ENCODE assay signal across 8 cellular contexts in the genomic region with DNA sequence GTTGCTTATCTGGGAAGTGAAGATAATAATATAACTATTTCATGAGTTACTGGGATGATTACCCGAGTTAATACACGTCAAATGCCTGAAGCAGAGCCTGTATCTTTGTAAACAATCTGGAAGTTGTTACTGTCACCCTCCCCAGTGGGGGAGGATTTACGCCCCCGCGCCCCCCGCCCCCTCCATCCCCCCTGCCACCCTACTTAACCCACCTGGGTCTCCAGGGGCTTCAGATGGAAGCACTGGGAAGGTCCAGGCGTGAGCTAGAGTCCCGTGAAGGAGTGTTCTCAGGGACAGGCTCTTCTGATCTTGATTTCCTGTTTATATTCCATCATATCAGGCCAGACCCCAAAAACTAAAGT. TPM values are rescaled to one million over a fixed set of nuclear protein-coding genes. Genes with fewer than 3 reads are reported as not detected.
A peak's percentile ranks its signal among the peaks of the same experiment; 100 is the strongest.
DNase-seq lines count a peak whose midpoint lies in the region; ATAC-seq and TF ChIP-seq lines count a peak whose summit lies in the region.

No MANE protein-coding gene starts in this region.

- H3K36me3 ChIP-seq in right atrium auricular region (peaks cover 6% of the 10 kb centered on the region), mesendoderm (ENCODE audit: control insufficient read depth, insufficient read depth, low read length) (no peaks in the 10 kb centered on the region), vagina (no peaks in the 10 kb centered on the region)

- peak overlapping the region; percentile 8 to 94 for H3K4me3 ChIP-seq in right atrium auricular region
- peak overlapping the region; percentile 53 for H3K4me3 ChIP-seq in astrocyte of the spinal cord (ENCODE audit: low read depth, low read length)
- H3K4me3 ChIP-seq in mesendoderm (ENCODE audit: low read length) = no peak overlapping the region
- H3K4me3 ChIP-seq in vagina = peak overlapping the region; percentile 87 to 94

- peak overlapping the region; percentile 41 for H2BK15ac ChIP-seq in mesendoderm (replicated peaks; ENCODE audit: low read depth)

- H2BK120ac ChIP-seq in mesendoderm (ENCODE audit: low read depth, low read length) = no peak overlapping the region

- no peak for ATAC-seq in HG03460 (IDR thresholded peaks at IDR 0.05; ENCODE audit: unreplicated experiment)

- no peak overlapping the region for H3K18ac ChIP-seq in mesendoderm (ENCODE audit: low read length)

- no peaks in the 10 kb centered on the region for H3K79me1 ChIP-seq in mesendoderm (ENCODE audit: low read length)

- TF ChIP-seq POLR2A in vagina (IDR thresholded peaks at IDR 0.05) = no peak

- H3K79me2 ChIP-seq in mesendoderm (ENCODE audit: control insufficient read depth, insufficient read depth, low read length) = peaks cover 9% of the 10 kb centered on the region

- peak overlapping the region; percentile 93 for H3K4me2 ChIP-seq in mesendoderm (ENCODE audit: low read length)

- intact Hi-C loops in cardiac septum (cut with DNase I) = loop anchor here (5.0 kb wide), 2 partner anchors 113 to 148 kb away; partner anchors contain the start of gene LRRC20
- intact Hi-C loops in vagina (cut with DNase I) = no loop called here

- H3K9me3 ChIP-seq in right atrium auricular region (no peaks in the 10 kb centered on the region), vagina (no peaks in the 10 kb centered on the region)

- H3K4ac ChIP-seq in mesendoderm (ENCODE audit: low read depth, low read length) = no peak overlapping the region

- no peak overlapping the region for H2BK5ac ChIP-seq in mesendoderm (ENCODE audit: low read length)

- no peak overlapping the region for H3K23ac ChIP-seq in mesendoderm (ENCODE audit: low read length)

- in situ Hi-C loops in astrocyte of the spinal cord (cut with HindIII; ENCODE audit: low sequenced_read_pairs) = no loop called here

- no peak overlapping the region for H4K5ac ChIP-seq in mesendoderm (ENCODE audit: low read length)

- H3K27me3 ChIP-seq in right atrium auricular region (no peaks in the 10 kb centered on the region), mesendoderm (ENCODE audit: insufficient read depth, low read length, poor library complexity) (no peaks in the 10 kb centered on the region), vagina (no peaks in the 10 kb centered on the region)

- POLR2A ChIA-PET in HEK293T (lab: Yijun Ruan, JAX) = interaction anchor here (0.9 to 2.9 kb wide), 6 partner anchors 9 to 170 kb away, joined by 3 to 24 read pairs (median 10); partner anchors contain the start of genes EIF4EBP2 and TYSND1

- H4K8ac ChIP-seq in mesendoderm (ENCODE audit: low read depth, low read length) = no peak overlapping the region

- H3K56ac ChIP-seq in mesendoderm (ENCODE audit: low read length) = no peak overlapping the region

- no peak overlapping the region for H2AK5ac ChIP-seq in mesendoderm (ENCODE audit: low read length)

- DNase-seq in right atrium auricular region (ENCODE audit: low spot score) = no peak
- DNase-seq in cardiac septum (ENCODE audit: low spot score) = no peak
- no peak for DNase-seq in astrocyte of the spinal cord (ENCODE audit: low read depth, low spot score)
- DNase-seq in mesendoderm = no peak
- DNase-seq in vagina (ENCODE audit: extremely low spot score in 2 of 2) = no peak
- no peak for DNase-seq in HEK293T (ENCODE audit: extremely low spot score)
- no peak for DNase-seq in NCI-H2107 treated with DMSO at 0.1 percent for 48 hours (lab: John Stamatoyannopoulos, UW; ENCODE audit: unreplicated experiment)

- H3K9ac ChIP-seq in mesendoderm (ENCODE audit: low read length) = peak overlapping the region; percentile 74

- no CpG with 5 or more reads among the region's 8 CpGs for WGBS in mesendoderm (ENCODE audit: extremely low coverage, insufficient coverage, low lambda C conversion rate)

- peak overlapping the region; percentile 64 to 87 for H3K27ac ChIP-seq in right atrium auricular region
- no peak overlapping the region for H3K27ac ChIP-seq in mesendoderm (ENCODE audit: low read depth, low read length)
- peak overlapping the region; percentile 77 for H3K27ac ChIP-seq in vagina

- TF ChIP-seq CTCF in right atrium auricular region (IDR thresholded peaks at IDR 0.05) = no peak
- no peak for TF ChIP-seq CTCF in astrocyte of the spinal cord (IDR thresholded peaks at IDR 0.05; ENCODE audit: low read depth, low read length)
- TF ChIP-seq CTCF in vagina (IDR thresholded peaks at IDR 0.05) = no peak

- H3K4me1 ChIP-seq in right atrium auricular region = peaks cover 0 to 23% of the 10 kb centered on the region in 2 donors
- H3K4me1 ChIP-seq in mesendoderm (ENCODE audit: control insufficient read depth, low read depth, low read length) = no peaks in the 10 kb centered on the region
- H3K4me1 ChIP-seq in vagina = peaks cover 26% of the 10 kb centered on the region

- CTCF ChIA-PET in HEK293T (lab: Yijun Ruan, JAX) = interaction anchor here (2.7 kb wide), 1 partner anchor 12 kb away, joined by 13 read pairs; no protein-coding TSS in a partner anchor

TF ChIP-seq in HEK293T, 16 proteins besides CTCF, POLR2A, EP300 and RAD21:
- TF ChIP-seq HDGF (IDR thresholded peaks at IDR 0.05; ENCODE audit: borderline replicate concordance) (no peak), SP1 (IDR thresholded peaks at IDR 0.05) (no peak), LEF1 (IDR thresholded peaks at IDR 0.05; ENCODE audit: borderline replicate concordance) (no peak), L3MBTL2 (conservative IDR thresholded peaks at IDR 0.05) (no peak), FOXM1 (IDR thresholded peaks at IDR 0.05; ENCODE audit: borderline replicate concordance) (no peak), ELF4 (IDR thresholded peaks at IDR 0.05) (no peak), ARNT (IDR thresholded peaks at IDR 0.05) (no peak), ZNF384 (IDR thresholded peaks at IDR 0.05) (no peak), FOXK2 (IDR thresholded peaks at IDR 0.05) (no peak), FOXA1 (IDR thresholded peaks at IDR 0.05) (no peak), BHLHE40 (IDR thresholded peaks at IDR 0.05; ENCODE audit: borderline replicate concordance) (no peak), SUZ12 (IDR thresholded peaks at IDR 0.05) (no peak), PKNOX1 (IDR thresholded peaks at IDR 0.05) (no peak), NFRKB (IDR thresholded peaks at IDR 0.05) (no peak), TARDBP (IDR thresholded peaks at IDR 0.05) (no peak), CTBP1 (IDR thresholded peaks at IDR 0.05; ENCODE audit: borderline replicate concordance) (no peak)

RNA-seq across cellular contexts. Expression of gene PPA1, which starts 0.7 kb away (rescaled TPM):
- 10 to 100 TPM; 48.0 to 69.2 TPM for total RNA-seq in right atrium auricular region
- 68.6 TPM for total RNA-seq in cardiac septum
- polyA plus RNA-seq in mesendoderm (2013, experiment 1 of 2) = 164 TPM
- 166 TPM for polyA plus RNA-seq in mesendoderm (2013, experiment 2 of 2)
- 79.3 TPM for total RNA-seq in vagina

RNA-seq across cellular contexts. Expression of gene NPFFR1, which starts 49.9 kb away (rescaled TPM):
- total RNA-seq in right atrium auricular region (under 1 TPM in 1 of 2 donors, not detected in 1; 0.47 TPM), cardiac septum (not detected), vagina (not detected)
- not detected for polyA plus RNA-seq in mesendoderm (2013, experiment 1 of 2)
- not detected for polyA plus RNA-seq in mesendoderm (2013, experiment 2 of 2)
